1 cellular context compared by ENCODE assay signal in genomic region chr19:47390533-47391488, GRCh38.
TF ChIP-seq lines count a peak whose summit lies in the region.

No MANE protein-coding gene starts in this region.

TF ChIP-seq in HCT116, 20 proteins besides CTCF, POLR2A, EP300 and RAD21 (continued from another document):
- TF ChIP-seq YY1 (IDR thresholded peaks at IDR 0.05; ENCODE audit: extremely low read depth, insufficient replicate concordance, low read depth, low read length) (no peak), REST (IDR thresholded peaks at IDR 0.05; ENCODE audit: low read depth) (no peak), MAX (IDR thresholded peaks at IDR 0.05) (no peak), SIN3A (IDR thresholded peaks at IDR 0.05; ENCODE audit: low read depth) (no peak), CEBPB (IDR thresholded peaks at IDR 0.05; ENCODE audit: low read depth) (no peak), TCF7L2 (IDR thresholded peaks at IDR 0.05; ENCODE audit: borderline replicate concordance, extremely low read depth, insufficient read depth, insufficient read length) (no peak), ZNF274 (IDR thresholded peaks at IDR 0.05; ENCODE audit: low read depth, low read length) (no peak)
- TF ChIP-seq, protein P1, sequence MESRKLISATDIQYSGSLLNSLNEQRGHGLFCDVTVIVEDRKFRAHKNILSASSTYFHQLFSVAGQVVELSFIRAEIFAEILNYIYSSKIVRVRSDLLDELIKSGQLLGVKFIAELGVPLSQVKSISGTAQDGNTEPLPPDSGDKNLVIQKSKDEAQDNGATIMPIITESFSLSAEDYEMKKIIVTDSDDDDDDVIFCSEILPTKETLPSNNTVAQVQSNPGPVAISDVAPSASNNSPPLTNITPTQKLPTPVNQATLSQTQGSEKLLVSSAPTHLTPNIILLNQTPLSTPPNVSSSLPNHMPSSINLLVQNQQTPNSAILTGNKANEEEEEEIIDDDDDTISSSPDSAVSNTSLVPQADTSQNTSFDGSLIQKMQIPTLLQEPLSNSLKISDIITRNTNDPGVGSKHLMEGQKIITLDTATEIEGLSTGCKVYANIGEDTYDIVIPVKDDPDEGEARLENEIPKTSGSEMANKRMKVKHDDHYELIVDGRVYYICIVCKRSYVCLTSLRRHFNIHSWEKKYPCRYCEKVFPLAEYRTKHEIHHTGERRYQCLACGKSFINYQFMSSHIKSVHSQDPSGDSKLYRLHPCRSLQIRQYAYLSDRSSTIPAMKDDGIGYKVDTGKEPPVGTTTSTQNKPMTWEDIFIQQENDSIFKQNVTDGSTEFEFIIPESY (IDR thresholded peaks at IDR 0.05; ENCODE audit: extremely low read depth, insufficient replicate concordance, low read length), result no peak
